ENCODE assay signal across 1 cellular context in the genomic region with DNA sequence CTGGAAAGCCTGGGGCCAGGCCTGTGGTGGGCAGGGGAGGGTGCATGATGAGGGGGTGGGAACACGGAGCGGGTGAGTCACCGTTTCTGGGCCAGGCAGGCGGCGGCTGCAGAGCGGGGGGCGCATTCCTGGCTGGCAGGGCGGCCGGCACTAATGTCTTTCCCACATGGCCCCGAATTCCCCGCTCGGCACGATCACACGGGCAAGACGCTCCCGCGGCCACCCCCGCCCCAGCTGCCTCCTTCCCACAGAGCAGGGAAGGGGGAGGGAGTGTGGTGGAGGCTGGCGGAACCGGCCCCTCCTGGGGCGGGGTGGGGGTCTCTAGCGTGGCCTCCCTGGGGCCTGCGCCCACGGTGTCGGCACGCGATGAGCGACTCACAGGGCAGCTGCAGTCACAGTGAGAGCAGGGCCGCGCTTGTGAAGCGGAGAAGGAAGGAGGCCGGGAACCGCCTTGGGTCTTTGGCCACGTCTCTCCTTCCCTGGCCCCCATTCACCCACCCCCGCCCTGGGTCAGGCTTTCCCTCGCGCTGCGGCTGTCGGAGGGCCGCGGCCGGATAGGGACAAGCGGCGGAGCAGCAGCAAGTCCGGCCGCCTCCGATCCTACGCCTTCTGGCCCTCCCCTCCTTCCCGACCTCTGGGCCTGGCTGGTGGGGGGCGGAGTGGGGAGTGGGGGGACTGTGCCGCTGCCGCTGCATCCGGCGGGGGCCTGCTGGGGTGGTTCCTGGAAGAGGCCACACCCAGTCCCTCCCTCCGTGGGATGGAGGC.
TF ChIP-seq lines count a peak whose summit lies in the region.

No MANE protein-coding gene starts in this region.

TF ChIP-seq in WTC11, 78 proteins besides CTCF, POLR2A, EP300 and RAD21 (continued from another document):
- TF ChIP-seq ZMAT4 (CRISPR knock-in tag; IDR thresholded peaks at IDR 0.05): no peak
- TF ChIP-seq MXD4 (CRISPR knock-in tag; IDR thresholded peaks at IDR 0.05; ENCODE audit: borderline replicate concordance): no peak
- no peak for TF ChIP-seq NR3C1 (CRISPR knock-in tag; conservative IDR thresholded peaks at IDR 0.05; ENCODE audit: low read depth)
- TF ChIP-seq PRRX2 (CRISPR knock-in tag; IDR thresholded peaks at IDR 0.05): no peak
- 0 out of 2 replicates have a peak, but pooled peaks have one; percentile 19 for TF ChIP-seq FOXK1 (CRISPR knock-in tag; IDR thresholded peaks at IDR 0.05)
- no peak; the same call in 1 of the 2 replicates for TF ChIP-seq ZNF263 (CRISPR knock-in tag; IDR thresholded peaks at IDR 0.05; ENCODE audit: low read depth)
- no peak for TF ChIP-seq GTF2I (CRISPR knock-in tag; conservative IDR thresholded peaks at IDR 0.05)
- TF ChIP-seq, protein P1, sequence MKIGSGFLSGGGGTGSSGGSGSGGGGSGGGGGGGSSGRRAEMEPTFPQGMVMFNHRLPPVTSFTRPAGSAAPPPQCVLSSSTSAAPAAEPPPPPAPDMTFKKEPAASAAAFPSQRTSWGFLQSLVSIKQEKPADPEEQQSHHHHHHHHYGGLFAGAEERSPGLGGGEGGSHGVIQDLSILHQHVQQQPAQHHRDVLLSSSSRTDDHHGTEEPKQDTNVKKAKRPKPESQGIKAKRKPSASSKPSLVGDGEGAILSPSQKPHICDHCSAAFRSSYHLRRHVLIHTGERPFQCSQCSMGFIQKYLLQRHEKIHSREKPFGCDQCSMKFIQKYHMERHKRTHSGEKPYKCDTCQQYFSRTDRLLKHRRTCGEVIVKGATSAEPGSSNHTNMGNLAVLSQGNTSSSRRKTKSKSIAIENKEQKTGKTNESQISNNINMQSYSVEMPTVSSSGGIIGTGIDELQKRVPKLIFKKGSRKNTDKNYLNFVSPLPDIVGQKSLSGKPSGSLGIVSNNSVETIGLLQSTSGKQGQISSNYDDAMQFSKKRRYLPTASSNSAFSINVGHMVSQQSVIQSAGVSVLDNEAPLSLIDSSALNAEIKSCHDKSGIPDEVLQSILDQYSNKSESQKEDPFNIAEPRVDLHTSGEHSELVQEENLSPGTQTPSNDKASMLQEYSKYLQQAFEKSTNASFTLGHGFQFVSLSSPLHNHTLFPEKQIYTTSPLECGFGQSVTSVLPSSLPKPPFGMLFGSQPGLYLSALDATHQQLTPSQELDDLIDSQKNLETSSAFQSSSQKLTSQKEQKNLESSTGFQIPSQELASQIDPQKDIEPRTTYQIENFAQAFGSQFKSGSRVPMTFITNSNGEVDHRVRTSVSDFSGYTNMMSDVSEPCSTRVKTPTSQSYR (CRISPR knock-in tag; IDR thresholded peaks at IDR 0.05): peak; percentile 67; the same call in 1 of the 2 replicates
- TF ChIP-seq CREM (CRISPR knock-in tag; IDR thresholded peaks at IDR 0.05): no peak
- 0 out of 2 replicates have a peak, but pooled peaks have one; percentile 36 for TF ChIP-seq E2F1 (CRISPR knock-in tag; IDR thresholded peaks at IDR 0.05)
- TF ChIP-seq JUN (CRISPR knock-in tag; IDR thresholded peaks at IDR 0.05): no peak
- no peak for TF ChIP-seq NR2C2 (CRISPR knock-in tag; IDR thresholded peaks at IDR 0.05)
- peak; percentile 72 for TF ChIP-seq TEAD1 (CRISPR knock-in tag; IDR thresholded peaks at IDR 0.05)
- no peak for TF ChIP-seq PREB (CRISPR knock-in tag; IDR thresholded peaks at IDR 0.05; ENCODE audit: borderline replicate concordance)
- TF ChIP-seq SP1 (CRISPR knock-in tag; conservative IDR thresholded peaks at IDR 0.05): peak; percentile 71
- peak; percentile 36 for TF ChIP-seq GABPB1 (CRISPR knock-in tag; IDR thresholded peaks at IDR 0.05)
- peak; percentile 39; the same call in 1 of the 2 replicates for TF ChIP-seq NFE2L1 (CRISPR knock-in tag; IDR thresholded peaks at IDR 0.05)
- no peak for TF ChIP-seq KAT7 (CRISPR knock-in tag; IDR thresholded peaks at IDR 0.05; ENCODE audit: borderline replicate concordance)
- TF ChIP-seq MAX (CRISPR knock-in tag; IDR thresholded peaks at IDR 0.05): peak; percentile 36; the same call in 1 of the 2 replicates
- no peak for TF ChIP-seq ZNF232 (CRISPR knock-in tag; IDR thresholded peaks at IDR 0.05)
